ENCODE assay signal across 8 cellular contexts in the genomic region with DNA sequence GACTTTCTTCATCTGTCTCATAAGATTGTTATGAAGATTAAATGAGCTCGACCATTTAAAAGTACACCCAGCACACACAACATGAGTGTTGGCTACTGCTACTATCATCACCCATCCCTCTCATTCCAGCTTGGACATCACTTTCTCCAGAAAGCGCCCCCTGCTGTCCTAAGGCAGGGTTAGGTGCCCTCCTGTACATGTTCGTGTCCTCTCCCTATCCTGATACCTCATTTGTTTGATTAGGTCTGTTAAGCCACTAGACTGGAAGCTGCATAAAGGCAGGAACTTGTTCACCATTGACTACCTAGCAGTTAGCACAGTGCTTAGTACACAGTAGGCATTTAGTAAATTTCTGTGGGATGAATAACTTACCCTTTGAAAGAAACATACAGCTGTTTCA.
A peak's percentile ranks its signal among the peaks of the same experiment; 100 is the strongest.
DNase-seq lines count a peak whose midpoint lies in the region; ATAC-seq and TF ChIP-seq lines count a peak whose summit lies in the region.

No MANE protein-coding gene starts in this region.

- H3K36me3 Mint-ChIP-seq in WTC11 = no peaks in the 10 kb centered on the region

- WGBS in iPS DF 6.9 (ENCODE audit: insufficient coverage, insufficient read length) = no CpG with 5 or more reads among the region's 3 CpGs
- WGBS in lower leg skin, 2 donors = 34 to 37% methylated on average over 3 of the region's 3 CpGs

- H3K9me3 ChIP-seq in iPS DF 6.9 (ENCODE audit: control insufficient read depth, insufficient read depth, low read length) = no peaks in the 10 kb centered on the region

- no peaks in the 10 kb centered on the region for H3K9me3 Mint-ChIP-seq in WTC11

- intact Hi-C loops in lower leg skin (cut with DNase I; ENCODE audit: low total_unique reads) = no loop called here

- no peak overlapping the region for H3K27ac Mint-ChIP-seq in WTC11

- CTCF ChIA-PET in AG04449 (lab: Yijun Ruan, JAX) (interaction anchor here (1.0 kb wide), 1 partner anchor 274 kb away, joined by 3 read pairs; no protein-coding TSS in a partner anchor), WTC11 (lab: Charles Lee) (interaction anchor here (0.5 to 1.5 kb wide), 27 partner anchors 11 to 273 kb away, joined by 3 to 15 read pairs (median 4); no protein-coding TSS in a partner anchor)

- H3K4me1 Mint-ChIP-seq in WTC11 = peaks cover 3% of the 10 kb centered on the region; the same call in 1 of the 2 replicates

- DNase-seq in AG04449 (ENCODE audit: low read depth, low spot score) (no peak), HCEC 1CT (peak; percentile 20), WTC11 (ENCODE audit: low spot score) (peak; percentile 78), iPS DF 6.9 (ENCODE audit: low read depth, low spot score) (peak; percentile 16), NCI-H1105 treated with DMSO at 0.1 percent for 48 hours (lab: John Stamatoyannopoulos, UW) (no peak), HuH-7.5 (ENCODE audit: low spot score) (no peak), lower leg skin (ENCODE audit: low spot score in 2 of 2) (no peak)

- POLR2A ChIA-PET in AG04449 (lab: Yijun Ruan, JAX) = no interaction called here
- POLR2A ChIA-PET in WTC11 (lab: Charles Lee) = no interaction called here

- ATAC-seq in WTC11 = peak; percentile 76
- ATAC-seq in GM19452 (IDR thresholded peaks at IDR 0.05; ENCODE audit: unreplicated experiment) = no peak

- H3K27ac ChIP-seq in iPS DF 6.9 (ENCODE audit: low read length) = no peak overlapping the region

- H3K36me3 ChIP-seq in iPS DF 6.9 (ENCODE audit: control insufficient read depth, insufficient read depth, low read length) = no peaks in the 10 kb centered on the region

- H3K27me3 Mint-ChIP-seq in WTC11 (ENCODE audit: low read depth) = peaks cover under 1% of the 10 kb centered on the region

- no peak for TF ChIP-seq POLR2A in lower leg skin (IDR thresholded peaks at IDR 0.05)

- H3K27me3 ChIP-seq in iPS DF 6.9 (ENCODE audit: control insufficient read depth, insufficient read depth, low read length) = no peaks in the 10 kb centered on the region

- no peak overlapping the region for H3K4me3 Mint-ChIP-seq in WTC11

- TF ChIP-seq CTCF in AG04449 (IDR thresholded peaks at IDR 0.05; ENCODE audit: insufficient read depth, low read length, missing control alignments) = peak; percentile 32
- peak; percentile 43 for TF ChIP-seq CTCF in WTC11 (IDR thresholded peaks at IDR 0.05)
- no peak for TF ChIP-seq CTCF in lower leg skin (IDR thresholded peaks at IDR 0.05)

- H3K4me3 ChIP-seq in AG04449 (ENCODE audit: low read depth, low read length) = no peak overlapping the region
- no peak overlapping the region for H3K4me3 ChIP-seq in iPS DF 6.9 (ENCODE audit: low read length)
- no peak overlapping the region for H3K4me3 ChIP-seq in lower leg skin (ENCODE audit: low read depth, poor library complexity, severe bottlenecking)

- H3K4me1 ChIP-seq in iPS DF 6.9 (ENCODE audit: control insufficient read depth, insufficient read depth, low read length) = no peaks in the 10 kb centered on the region

TF ChIP-seq in WTC11, 78 proteins besides CTCF, POLR2A, EP300 and RAD21 (continues in another document):
- no peak for TF ChIP-seq ERG (CRISPR knock-in tag; IDR thresholded peaks at IDR 0.05)
- no peak for TF ChIP-seq CBFB (CRISPR knock-in tag; IDR thresholded peaks at IDR 0.05; ENCODE audit: low read depth)
- TF ChIP-seq, protein P1, sequence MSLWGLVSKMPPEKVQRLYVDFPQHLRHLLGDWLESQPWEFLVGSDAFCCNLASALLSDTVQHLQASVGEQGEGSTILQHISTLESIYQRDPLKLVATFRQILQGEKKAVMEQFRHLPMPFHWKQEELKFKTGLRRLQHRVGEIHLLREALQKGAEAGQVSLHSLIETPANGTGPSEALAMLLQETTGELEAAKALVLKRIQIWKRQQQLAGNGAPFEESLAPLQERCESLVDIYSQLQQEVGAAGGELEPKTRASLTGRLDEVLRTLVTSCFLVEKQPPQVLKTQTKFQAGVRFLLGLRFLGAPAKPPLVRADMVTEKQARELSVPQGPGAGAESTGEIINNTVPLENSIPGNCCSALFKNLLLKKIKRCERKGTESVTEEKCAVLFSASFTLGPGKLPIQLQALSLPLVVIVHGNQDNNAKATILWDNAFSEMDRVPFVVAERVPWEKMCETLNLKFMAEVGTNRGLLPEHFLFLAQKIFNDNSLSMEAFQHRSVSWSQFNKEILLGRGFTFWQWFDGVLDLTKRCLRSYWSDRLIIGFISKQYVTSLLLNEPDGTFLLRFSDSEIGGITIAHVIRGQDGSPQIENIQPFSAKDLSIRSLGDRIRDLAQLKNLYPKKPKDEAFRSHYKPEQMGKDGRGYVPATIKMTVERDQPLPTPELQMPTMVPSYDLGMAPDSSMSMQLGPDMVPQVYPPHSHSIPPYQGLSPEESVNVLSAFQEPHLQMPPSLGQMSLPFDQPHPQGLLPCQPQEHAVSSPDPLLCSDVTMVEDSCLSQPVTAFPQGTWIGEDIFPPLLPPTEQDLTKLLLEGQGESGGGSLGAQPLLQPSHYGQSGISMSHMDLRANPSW (CRISPR knock-in tag; conservative IDR thresholded peaks at IDR 0.05; ENCODE audit: low read depth) = no peak
- no peak for TF ChIP-seq ZNF396 (CRISPR knock-in tag; IDR thresholded peaks at IDR 0.05; ENCODE audit: borderline replicate concordance)
- TF ChIP-seq ATF6 (CRISPR knock-in tag; IDR thresholded peaks at IDR 0.05) = no peak
- no peak for TF ChIP-seq IRF1 (CRISPR knock-in tag; IDR thresholded peaks at IDR 0.05)
- TF ChIP-seq, protein P2, sequence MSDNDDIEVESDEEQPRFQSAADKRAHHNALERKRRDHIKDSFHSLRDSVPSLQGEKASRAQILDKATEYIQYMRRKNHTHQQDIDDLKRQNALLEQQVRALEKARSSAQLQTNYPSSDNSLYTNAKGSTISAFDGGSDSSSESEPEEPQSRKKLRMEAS (CRISPR knock-in tag; IDR thresholded peaks at IDR 0.05) = no peak
- TF ChIP-seq MXD4 (CRISPR knock-in tag; IDR thresholded peaks at IDR 0.05; ENCODE audit: borderline replicate concordance) = no peak
- TF ChIP-seq, protein P3, sequence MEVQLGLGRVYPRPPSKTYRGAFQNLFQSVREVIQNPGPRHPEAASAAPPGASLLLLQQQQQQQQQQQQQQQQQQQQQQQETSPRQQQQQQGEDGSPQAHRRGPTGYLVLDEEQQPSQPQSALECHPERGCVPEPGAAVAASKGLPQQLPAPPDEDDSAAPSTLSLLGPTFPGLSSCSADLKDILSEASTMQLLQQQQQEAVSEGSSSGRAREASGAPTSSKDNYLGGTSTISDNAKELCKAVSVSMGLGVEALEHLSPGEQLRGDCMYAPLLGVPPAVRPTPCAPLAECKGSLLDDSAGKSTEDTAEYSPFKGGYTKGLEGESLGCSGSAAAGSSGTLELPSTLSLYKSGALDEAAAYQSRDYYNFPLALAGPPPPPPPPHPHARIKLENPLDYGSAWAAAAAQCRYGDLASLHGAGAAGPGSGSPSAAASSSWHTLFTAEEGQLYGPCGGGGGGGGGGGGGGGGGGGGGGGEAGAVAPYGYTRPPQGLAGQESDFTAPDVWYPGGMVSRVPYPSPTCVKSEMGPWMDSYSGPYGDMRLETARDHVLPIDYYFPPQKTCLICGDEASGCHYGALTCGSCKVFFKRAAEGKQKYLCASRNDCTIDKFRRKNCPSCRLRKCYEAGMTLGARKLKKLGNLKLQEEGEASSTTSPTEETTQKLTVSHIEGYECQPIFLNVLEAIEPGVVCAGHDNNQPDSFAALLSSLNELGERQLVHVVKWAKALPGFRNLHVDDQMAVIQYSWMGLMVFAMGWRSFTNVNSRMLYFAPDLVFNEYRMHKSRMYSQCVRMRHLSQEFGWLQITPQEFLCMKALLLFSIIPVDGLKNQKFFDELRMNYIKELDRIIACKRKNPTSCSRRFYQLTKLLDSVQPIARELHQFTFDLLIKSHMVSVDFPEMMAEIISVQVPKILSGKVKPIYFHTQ (CRISPR knock-in tag; IDR thresholded peaks at IDR 0.05) = no peak

Comparison
In these comparisons a context has a peak if more than half of its experiments do, and no peak if none do; other contexts are left out.
1. DNase-seq: peak in HCEC 1CT (single experiment), WTC11 (single experiment) and iPS DF 6.9 (single experiment); none in AG04449 (single experiment), NCI-H1105 treated with DMSO at 0.1 percent for 48 hours (single experiment), HuH-7.5 (single experiment) and lower leg skin (0 of 2).
2. CTCF ChIP-seq: peak in AG04449 (single experiment) and WTC11 (single experiment); none in lower leg skin (0 of 3).